In genomic region chr15:90530250-90531051, GRCh38 we compare ENCODE assay signal across 8 cellular contexts. TPM values are rescaled to one million over a fixed set of nuclear protein-coding genes. Genes with fewer than 3 reads are reported as not detected.
A peak's percentile ranks its signal among the peaks of the same experiment; 100 is the strongest.
DNase-seq lines count a peak whose midpoint lies in the region; ATAC-seq, FAIRE-seq and TF ChIP-seq lines count a peak whose summit lies in the region.

No MANE protein-coding gene starts in this region.

- H3K14ac ChIP-seq in H1 (ENCODE audit: insufficient read length) (no peak overlapping the region), mesenchymal stem cell (ENCODE audit: low read length in 2 of 2) (peak overlapping the region; percentile 92 to 96)

- H2AK5ac ChIP-seq in H1 (ENCODE audit: low read depth, low read length) (no peak overlapping the region), mesenchymal stem cell (ENCODE audit: low read length, severe bottlenecking) (no peak overlapping the region)

- H3K36me3 ChIP-seq in HEK293 (ENCODE audit: control insufficient read depth in 2 of 2, insufficient read depth in 1 of 2, low read length in 2 of 2) (no peaks in the 10 kb centered on the region), MG63 (no peaks in the 10 kb centered on the region), H1 (ENCODE audit: control insufficient read depth in 2 of 4, insufficient read depth in 4 of 4, low read length in 3 of 4) (no peaks in the 10 kb centered on the region), mesenchymal stem cell (ENCODE audit: control insufficient read depth in 1 of 2, insufficient read depth in 2 of 2, low read depth in 1 of 2, low read length in 2 of 2) (no peaks in the 10 kb centered on the region)

- peaks cover 0 to 3% of the 10 kb centered on the region in 2 experiments for H4K20me1 ChIP-seq in H1 (replicated peaks in 1 of 2; ENCODE audit: control insufficient read depth in 1 of 2, insufficient read depth in 2 of 2, low read length in 2 of 2)

- TF ChIP-seq RAD21 in H1 (IDR thresholded peaks at IDR 0.05 in 1 of 2, conservative IDR thresholded peaks at IDR 0.05 in 1 of 2; ENCODE audit: low read depth in 2 of 2, low read length in 2 of 2), result no peak

- H3K27ac ChIP-seq in HEK293 (ENCODE audit: extremely low read depth, low read depth, low read length) (peak overlapping the region; percentile 96), H1 (ENCODE audit: low read depth, low read length) (no peak overlapping the region), mesenchymal stem cell (ENCODE audit: low read length, poor library complexity, severe bottlenecking) (no peak overlapping the region)

- H3K9me3 ChIP-seq in HEK293 (ENCODE audit: control insufficient read depth, insufficient read depth, low read depth, low read length) (no peaks in the 10 kb centered on the region), MG63 (no peaks in the 10 kb centered on the region), H1 (ENCODE audit: insufficient read depth in 2 of 2, low read depth in 1 of 2, low read length in 1 of 2) (no peaks in the 10 kb centered on the region), mesenchymal stem cell (ENCODE audit: control insufficient read depth, low read length) (no peaks in the 10 kb centered on the region)

- H3K79me1 ChIP-seq in H1 (ENCODE audit: low read depth, low read length) (no peaks in the 10 kb centered on the region), mesenchymal stem cell (replicated peaks; ENCODE audit: low read length, poor library complexity, severe bottlenecking) (peaks cover 23% of the 10 kb centered on the region)

- H3K9me3 Mint-ChIP-seq in activated CD8-positive, alpha-beta T cell treated with anti-CD3 and anti-CD28 coated beads for 36 hours, result no peaks in the 10 kb centered on the region

- H3K23me2 ChIP-seq in H1 (ENCODE audit: low read depth, low read length), result no peaks in the 10 kb centered on the region; the same call in 1 of the 2 replicates

- peak overlapping the region in 2 of 4 experiments; percentile 43 to 92; a peak in 2 of 7 replicates for H3K9ac ChIP-seq in H1 (replicated peaks in 1 of 4; ENCODE audit: extremely low read depth in 1 of 4, low read depth in 3 of 4, low read length in 3 of 4)
- peak overlapping the region; percentile 90 for H3K9ac ChIP-seq in mesenchymal stem cell (ENCODE audit: low read length)

- TF ChIP-seq POLR2A in GM12892 (IDR thresholded peaks at IDR 0.05; ENCODE audit: low read depth, low read length), result peak; percentile 32; the same call in 1 of the 2 replicates
- no peak for TF ChIP-seq POLR2A in H1 (IDR thresholded peaks at IDR 0.05; ENCODE audit: control extremely low read depth in 1 of 2, low read depth in 2 of 2, low read length in 2 of 2)

- H3K4ac ChIP-seq in H1 (replicated peaks; ENCODE audit: insufficient read length, low read depth, low read length), result no peak overlapping the region
- H3K4ac ChIP-seq in mesenchymal stem cell (ENCODE audit: low read depth in 1 of 2, low read length in 2 of 2), result peak overlapping the region; percentile 75 to 97

- H3K4me3 Mint-ChIP-seq in activated CD8-positive, alpha-beta T cell treated with anti-CD3 and anti-CD28 coated beads for 36 hours, result peak overlapping the region; percentile 99

- H3K4me3 ChIP-seq in HEK293 (ENCODE audit: low read depth, low read length) (peak overlapping the region; percentile 81), MG63 (peak overlapping the region; percentile 79), H1 (ENCODE audit: extremely low read depth in 1 of 4, insufficient read depth in 2 of 4, low read depth in 3 of 4, low read length in 4 of 4) (peak overlapping the region; percentile 55 to 73 (median 68)), mesenchymal stem cell (ENCODE audit: insufficient read depth in 1 of 2, low read depth in 1 of 2, low read length in 2 of 2) (peak overlapping the region; percentile 97)

- peaks cover 47% of the 10 kb centered on the region for H3K4me1 Mint-ChIP-seq in activated CD8-positive, alpha-beta T cell treated with anti-CD3 and anti-CD28 coated beads for 36 hours (ENCODE audit: low read depth)

- no peak overlapping the region for H3K56ac ChIP-seq in H1 (replicated peaks; ENCODE audit: insufficient read length, low read depth, low read length)

- TF ChIP-seq CTCF in HEK293 (tag by site-specific recombination; IDR thresholded peaks at IDR 0.05) (no peak), H1 (IDR thresholded peaks at IDR 0.05; ENCODE audit: control extremely low read depth in 1 of 3, insufficient read depth in 1 of 3, low read depth in 1 of 3, low read length in 3 of 3) (no peak)
- TF ChIP-seq CTCF in activated CD8-positive, alpha-beta T cell treated with anti-CD3 and anti-CD28 coated beads for 36 hours (IDR thresholded peaks at IDR 0.05), result no peak

- no peak overlapping the region for H4K5ac ChIP-seq in H1 (ENCODE audit: insufficient read length, low read depth, low read length)

- H2AFZ ChIP-seq in H1 (ENCODE audit: low read length), result no peak overlapping the region
- H2AFZ ChIP-seq in mesenchymal stem cell (ENCODE audit: low read depth, low read length), result peak overlapping the region; percentile 96

- ATAC-seq in activated CD8-positive, alpha-beta T cell treated with anti-CD3 and anti-CD28 coated beads for 36 hours, result peak; percentile 54

- H4K91ac ChIP-seq in H1 (replicated peaks; ENCODE audit: insufficient read length, low read length), result no peak overlapping the region
- peak overlapping the region; percentile 92 for H4K91ac ChIP-seq in mesenchymal stem cell (ENCODE audit: low read length)

- peaks cover 14% of the 10 kb centered on the region for H3K36me3 Mint-ChIP-seq in activated CD8-positive, alpha-beta T cell treated with anti-CD3 and anti-CD28 coated beads for 36 hours (ENCODE audit: low read depth)

- intact Hi-C loops in activated CD8-positive, alpha-beta T cell treated with anti-CD3 and anti-CD28 coated beads for 36 hours (cut with micrococcal nuclease), result loop anchor here (5.0 kb wide), 1 partner anchor 37 kb away; no protein-coding TSS in a partner anchor

- H3K27ac Mint-ChIP-seq in activated CD8-positive, alpha-beta T cell treated with anti-CD3 and anti-CD28 coated beads for 36 hours, result peak overlapping the region; percentile 92

- H2BK5ac ChIP-seq in H1 (ENCODE audit: low read depth, low read length) (no peak overlapping the region), mesenchymal stem cell (ENCODE audit: low read depth, low read length, poor library complexity, severe bottlenecking) (no peak overlapping the region)

- no peak for TF ChIP-seq EP300 in H1 (IDR thresholded peaks at IDR 0.05; ENCODE audit: borderline replicate concordance in 1 of 2, low read depth in 2 of 2, low read length in 2 of 2)

- peak overlapping the region; percentile 49 to 82 for H3K4me2 ChIP-seq in H1 (ENCODE audit: insufficient read depth in 1 of 2, low read depth in 2 of 2, low read length in 2 of 2)
- H3K4me2 ChIP-seq in mesenchymal stem cell (ENCODE audit: low read length, poor library complexity, severe bottlenecking), result peak overlapping the region; percentile 97

- POLR2A ChIA-PET in HEK293 (lab: Yijun Ruan, JAX), result interaction anchor here (0.5 to 2.5 kb wide), 5 partner anchors 9 to 585 kb away, joined by 3 to 9 read pairs (median 4); partner anchors contain the start of genes IQGAP1 and UNC45A
- POLR2A ChIA-PET in activated CD8-positive, alpha-beta T cell treated with anti-CD3 and anti-CD28 coated beads for 36 hours (lab: Charles Lee), result interaction anchor here (0.6 to 1.9 kb wide), 14 partner anchors 9 to 340 kb away, joined by 3 to 9 read pairs (median 4); partner anchors contain the start of gene IQGAP1
- POLR2A ChIA-PET in H1 (lab: Charles Lee; ENCODE audit: partially characterized antibody), result interaction anchor here (1.1 kb wide), 1 partner anchor 9 kb away, joined by 6 read pairs; no protein-coding TSS in a partner anchor

- H2BK12ac ChIP-seq in H1 (ENCODE audit: low read depth, low read length), result no peak overlapping the region
- H2BK12ac ChIP-seq in mesenchymal stem cell (ENCODE audit: low read length in 2 of 2), result peak overlapping the region in 1 of 2 experiments; percentile 61

- WGBS in H1 (ENCODE audit: extremely low coverage in 1 of 2, insufficient coverage in 1 of 2, insufficient read length in 1 of 2, insufficient replicate concordance in 2 of 2, low coverage in 1 of 2, low lambda C conversion rate in 2 of 2, missing lambda C conversion rate in 1 of 2), 2 experiments, result 3% methylated on average over 43 of the region's 76 CpGs; no CpG with 5 or more reads in 1 of the 2 experiments
- 2% methylated on average over 55 of the region's 76 CpGs for WGBS in mesenchymal stem cell

- no peaks in the 10 kb centered on the region for H3K79me2 ChIP-seq in H1 (ENCODE audit: control insufficient read depth in 1 of 2, insufficient read depth in 2 of 2, low read length in 2 of 2)

- H2BK120ac ChIP-seq in H1 (replicated peaks; ENCODE audit: low read depth, low read length) (no peak overlapping the region), mesenchymal stem cell (ENCODE audit: low read depth, low read length) (peak overlapping the region; percentile 85)

- H3K18ac ChIP-seq in H1 (ENCODE audit: extremely low read depth, low read length) (no peak overlapping the region), mesenchymal stem cell (ENCODE audit: low read depth in 1 of 2, low read length in 2 of 2) (peak overlapping the region; percentile 58 to 92)

- peak overlapping the region; percentile 22 for H4K8ac ChIP-seq in H1 (ENCODE audit: extremely low read depth, insufficient read depth, low read length)
- peak overlapping the region; percentile 98 for H4K8ac ChIP-seq in mesenchymal stem cell (ENCODE audit: low read length)

- CTCF ChIA-PET in HEK293 (lab: Yijun Ruan, JAX) (interaction anchor here (0.5 to 1.9 kb wide), 6 partner anchors 16 to 402 kb away, joined by 3 to 10 read pairs (median 4); partner anchors contain the start of gene HDDC3), H1 (lab: Charles Lee; ENCODE audit: partially characterized antibody) (interaction anchor here (0.8 to 2.5 kb wide), 12 partner anchors 9 to 426 kb away, joined by 3 to 10 read pairs (median 3); no protein-coding TSS in a partner anchor)
- CTCF ChIA-PET in activated CD8-positive, alpha-beta T cell treated with anti-CD3 and anti-CD28 coated beads for 36 hours (lab: Charles Lee), result interaction anchor here (0.6 to 2.5 kb wide), 11 partner anchors 9 to 168 kb away, joined by 3 to 11 read pairs (median 3); no protein-coding TSS in a partner anchor

- H2BK15ac ChIP-seq in H1 (ENCODE audit: low read length), result no peak overlapping the region
- peak overlapping the region; percentile 99 for H2BK15ac ChIP-seq in mesenchymal stem cell (ENCODE audit: low read depth, poor library complexity, severe bottlenecking)

- peaks cover 11% of the 10 kb centered on the region for H3K4me1 ChIP-seq in HEK293 (ENCODE audit: control insufficient read depth, insufficient read depth, low read length)
- 0 out of 7 replicates have a peak, but pooled peaks cover 0 to 2% (median 0%) of the 10 kb centered on the region in 4 experiments for H3K4me1 ChIP-seq in H1 (replicated peaks in 1 of 4; ENCODE audit: control insufficient read depth in 3 of 4, insufficient read depth in 4 of 4, low read length in 3 of 4)
- H3K4me1 ChIP-seq in mesenchymal stem cell (ENCODE audit: control insufficient read depth, insufficient read depth, low read depth, low read length), result peaks cover 10% of the 10 kb centered on the region

- H3K27me3 ChIP-seq in MG63 (no peaks in the 10 kb centered on the region), H1 (replicated peaks in 1 of 4; ENCODE audit: control insufficient read depth in 3 of 4, extremely low read depth in 1 of 4, insufficient read depth in 3 of 4, low read length in 3 of 4) (peaks cover 7 to 35% (median 29%) of the 10 kb centered on the region in 4 experiments), mesenchymal stem cell (ENCODE audit: control insufficient read depth in 1 of 2, insufficient read depth in 1 of 2, low read length in 2 of 2) (no peaks in the 10 kb centered on the region)

- FAIRE-seq in GM12892 (lab: Jason Lieb, UNC) (no peak), H1 (lab: Jason Lieb, UNC) (no peak)

- H2BK20ac ChIP-seq in H1 (ENCODE audit: low read length), result no peak overlapping the region

- H3K23ac ChIP-seq in H1 (ENCODE audit: insufficient read length), result no peak overlapping the region
- H3K23ac ChIP-seq in mesenchymal stem cell (ENCODE audit: low read length in 2 of 2), result peak overlapping the region in 1 of 2 experiments; percentile 87

- no peaks in the 10 kb centered on the region for H3K27me3 Mint-ChIP-seq in activated CD8-positive, alpha-beta T cell treated with anti-CD3 and anti-CD28 coated beads for 36 hours

- DNase-seq in GM12892 (ENCODE audit: insufficient read length) (peak; percentile 73), MG63 (peak; percentile 55), H1 (ENCODE audit: low read depth in 1 of 2, low spot score in 2 of 2) (peak in 1 of 2 experiments; percentile 74), mesenchymal stem cell (peak; percentile 53), cortex of kidney (lab: John Stamatoyannopoulos, UW) (no peak)
- DNase-seq in activated CD8-positive, alpha-beta T cell treated with anti-CD3 and anti-CD28 coated beads for 36 hours, result peak; percentile 63
- DNase-seq in stimulated activated CD8-positive, alpha-beta memory T cell treated with anti-CD3 and anti-CD28 coated beads, Interleukin-4, amount 100 ng/mL, for 48 hours, result peak; percentile 63

RNA-seq across cellular contexts. Expression of gene CRTC3, which starts 0.7 kb away (rescaled TPM):
- 18.4 TPM for polyA plus RNA-seq in GM12892 (2012; ENCODE audit: missing spikeins)
- 3.8 and 5.6 TPM in 2 replicates for total RNA-seq in MG63 (2014; rRNA removed; shearing (Covaris generic); ENCODE audit: low replicate concordance)
- total RNA-seq in activated CD8-positive, alpha-beta T cell treated with anti-CD3 and anti-CD28 coated beads for 36 hours, result 10 to 100 TPM; 27.1 to 28.7 TPM
- 5.0 and 5.1 TPM in 2 replicates for total RNA-seq in H1 (2021; fragmentation: NEBNext Ultra II Directional; extraction: Animal tissue kit (Norgen Biotek cat#: 25700))
- 5.1 and 5.3 TPM in 2 replicates for polyA plus RNA-seq in H1 (2011; rRNA removed)
- polyA plus RNA-seq in H1 (2011; cell fraction: cytosol; rRNA removed), result 3.0 TPM
- polyA plus RNA-seq in H1 (2011; cell fraction: nucleus; rRNA removed), result 5.1 TPM
- 4.2 to 5.4 TPM (median 4.9 TPM) in 4 replicates for polyA plus RNA-seq in H1 (2012, experiment 1 of 2)
- 3.0 TPM for polyA plus RNA-seq in H1 (2012, experiment 2 of 2)
- polyA plus RNA-seq in H1 (2013, experiment 1 of 2), result 2.2 TPM
- 2.0 TPM for polyA plus RNA-seq in H1 (2013, experiment 2 of 2)
- 6.2 and 6.9 TPM in 2 replicates for polyA minus RNA-seq in H1 (2011; rRNA and poly(A)+ RNA removed)
- 3.7 TPM for polyA minus RNA-seq in H1 (2011; cell fraction: cytosol; rRNA and poly(A)+ RNA removed)
- 6.4 TPM for polyA minus RNA-seq in H1 (2011; cell fraction: nucleus; rRNA and poly(A)+ RNA removed)
- polyA plus RNA-seq in mesenchymal stem cell (2013, experiment 1 of 2), result 15.5 TPM
- polyA plus RNA-seq in mesenchymal stem cell (2013, experiment 2 of 2), result 15.0 TPM
